ENCODE assay signal across 1 cellular context in genomic region chr11:33778682-33779081, GRCh38.
TF ChIP-seq lines count a peak whose summit lies in the region.

No MANE protein-coding gene starts in this region.

TF ChIP-seq in IMR-90, 13 proteins besides CTCF, POLR2A, EP300 and RAD21 (continued from another document):
- TF ChIP-seq ELK1 (IDR thresholded peaks at IDR 0.05; ENCODE audit: borderline replicate concordance, low read depth, low read length): no peak
- no peak for TF ChIP-seq FOS (IDR thresholded peaks at IDR 0.05; ENCODE audit: low read depth, low read length)
- TF ChIP-seq CEBPB (IDR thresholded peaks at IDR 0.05; ENCODE audit: low read depth, low read length): no peak
- TF ChIP-seq CHD1 (IDR thresholded peaks at IDR 0.05; ENCODE audit: low read depth, low read length): no peak
- no peak for TF ChIP-seq MAFK (IDR thresholded peaks at IDR 0.05; ENCODE audit: low read depth, low read length)
- no peak for TF ChIP-seq BHLHE40 (IDR thresholded peaks at IDR 0.05; ENCODE audit: low read depth, low read length)
- TF ChIP-seq SMC3 (IDR thresholded peaks at IDR 0.05; ENCODE audit: low read depth, low read length): no peak
- TF ChIP-seq USF2 (IDR thresholded peaks at IDR 0.05; ENCODE audit: low read depth, low read length): no peak
- no peak for TF ChIP-seq MXI1 (IDR thresholded peaks at IDR 0.05; ENCODE audit: borderline replicate concordance, low read depth, low read length)
- no peak for TF ChIP-seq NFE2L2 (IDR thresholded peaks at IDR 0.05; ENCODE audit: low read depth, low read length)
